ENCODE assay signal across 1 cellular context in genomic region chr10:76115131-76115470, GRCh38.
TF ChIP-seq lines count a peak whose summit lies in the region.

No MANE protein-coding gene starts in this region.

TF ChIP-seq in H1, 55 proteins besides CTCF, POLR2A, EP300 and RAD21 (continued from another document):
- TF ChIP-seq POU5F1 (IDR thresholded peaks at IDR 0.05; ENCODE audit: low read depth, low read length) (no peak), RXRA (IDR thresholded peaks at IDR 0.05; ENCODE audit: insufficient read depth, low read depth, low read length) (no peak), GTF2F1 (IDR thresholded peaks at IDR 0.05; ENCODE audit: borderline replicate concordance, low read depth, low read length) (no peak)
